28 cellular contexts compared by ENCODE assay signal in the genomic region with DNA sequence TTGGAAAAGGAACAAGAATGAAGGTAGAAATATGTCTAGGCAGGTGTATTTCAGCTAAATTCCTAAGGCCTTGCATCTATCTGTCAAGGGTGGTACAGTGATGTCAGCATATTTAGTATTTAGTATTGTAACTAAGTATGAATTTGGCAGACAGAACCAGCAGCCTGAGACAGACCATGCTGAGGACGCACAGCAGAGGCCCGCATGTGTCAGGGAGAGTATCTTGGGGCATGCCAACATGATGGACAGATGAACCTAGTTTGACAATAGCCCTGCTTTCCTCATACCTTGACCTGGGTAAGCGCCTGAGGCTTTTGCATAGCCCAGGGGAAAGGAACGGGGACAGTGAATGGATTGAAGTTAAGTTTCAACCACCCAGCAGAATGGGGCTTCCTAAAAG.
"Had no signal": no experiment of that assay in that cellular context is flagged by ENCODE, and none has a peak within 500 bp of the region (broad histone marks: within the 10 kb centered on the region; RNA-seq: fewer than 3 reads in every experiment).

No MANE protein-coding gene starts in this region.

- H3K4me1 Mint-ChIP-seq: stimulated activated effector memory CD8-positive, alpha-beta T cell treated with anti-CD3 and anti-CD28 coated beads, Interleukin-12 subunit alpha, Interleukin-12 subunit beta, amount 100 ng/mL, for 72 hours; stimulated activated memory B cell treated with anti-CD40 and anti-IgM and Interleukin-4, amounts not matched to agents 10 μg/mL and 1 μg/mL and 100 μg/mL, for 72 hours; stimulated activated naive B cell treated with anti-CD40 and anti-IgM and Interleukin-4, amounts not matched to agents 10 μg/mL and 1 μg/mL and 100 μg/mL, for 72 hours; stimulated activated naive CD8-positive, alpha-beta T cell treated with anti-CD3 and anti-CD28 coated beads, Interleukin-15, amount 100 ng/mL, for 72 hours had no signal

- H3K36me3 ChIP-seq: stomach, suprapubic skin, thoracic aorta, thyroid gland, tibial artery, tibial nerve, transverse colon, upper lobe of left lung, upper lobe of right lung, uterus, vagina had no signal

- H3K4me3 ChIP-seq: stomach, suprapubic skin, testis, thoracic aorta, thyroid gland, tibial artery, tibial nerve, transverse colon, upper lobe of left lung, upper lobe of right lung, uterus, vagina had no signal

- ATAC-seq: stimulated activated effector memory CD8-positive, alpha-beta T cell treated with anti-CD3 and anti-CD28 coated beads, Interleukin-12 subunit alpha, Interleukin-12 subunit beta, amount 100 ng/mL, for 72 hours; stimulated activated memory B cell treated with anti-CD40 and anti-IgM and Interleukin-4, amounts not matched to agents 10 μg/mL and 1 μg/mL and 100 μg/mL, for 72 hours; stimulated activated naive B cell treated with anti-CD40 and anti-IgM and Interleukin-4, amounts not matched to agents 10 μg/mL and 1 μg/mL and 100 μg/mL, for 72 hours; stimulated activated naive CD8-positive, alpha-beta T cell treated with anti-CD3 and anti-CD28 coated beads, Interleukin-15, amount 100 ng/mL, for 72 hours; stimulated activated naive CD8-positive, alpha-beta T cell treated with anti-CD3 and anti-CD28 coated beads, Interleukin-15, Interleukin-2, amounts not matched to agents 100 U/mL and 50 U/mL, for 24 hours; upper lobe of right lung had no signal

- DNase-seq: stimulated activated CD4-positive, alpha-beta T cell treated with anti-CD3 and anti-CD28 coated beads, Interleukin-2, amount 100 ng/mL, for 48 hours; stimulated activated CD4-positive, alpha-beta T cell treated with anti-CD3 and anti-CD28 coated beads, Interleukin-4, amount 100 ng/mL, for 1 hour; stimulated activated CD4-positive, alpha-beta T cell treated with anti-CD3 and anti-CD28 coated beads, Interleukin-4, amount 100 ng/mL, for 24 hours; stimulated activated CD4-positive, alpha-beta T cell treated with anti-CD3 and anti-CD28 coated beads, Interleukin-4, amount 100 ng/mL, for 4 hours; stimulated activated CD8-positive, alpha-beta memory T cell treated with anti-CD3 and anti-CD28 coated beads, Interleukin-4, amount 100 ng/mL, for 48 hours; stimulated activated naive B cell treated with anti-CD40 and anti-IgM and Interleukin-4, amounts not matched to agents 10 μg/mL and 1 μg/mL and 100 μg/mL, for 72 hours; stimulated activated naive CD4-positive, alpha-beta T cell; stimulated activated naive CD4-positive, alpha-beta T cell treated with Interleukin-2 at 50 U/mL for 16 hours; stimulated activated naive CD8-positive, alpha-beta T cell treated with anti-CD3 and anti-CD28 coated beads, Interleukin-15, amount 100 ng/mL, for 72 hours; stimulated activated naive CD8-positive, alpha-beta T cell treated with anti-CD3 and anti-CD28 coated beads, Interleukin-15, Interleukin-2, amounts not matched to agents 100 U/mL and 50 U/mL, for 24 hours; stomach; substantia nigra; testis; thyroid gland; tibial artery; transverse colon; upper lobe of left lung; upper lobe of right lung; uterus had no signal

- H3K4me3 Mint-ChIP-seq: stimulated activated effector memory CD8-positive, alpha-beta T cell treated with anti-CD3 and anti-CD28 coated beads, Interleukin-12 subunit alpha, Interleukin-12 subunit beta, amount 100 ng/mL, for 72 hours; stimulated activated memory B cell treated with anti-CD40 and anti-IgM and Interleukin-4, amounts not matched to agents 10 μg/mL and 1 μg/mL and 100 μg/mL, for 72 hours; stimulated activated naive B cell treated with anti-CD40 and anti-IgM and Interleukin-4, amounts not matched to agents 10 μg/mL and 1 μg/mL and 100 μg/mL, for 72 hours; stimulated activated naive CD8-positive, alpha-beta T cell treated with anti-CD3 and anti-CD28 coated beads, Interleukin-15, amount 100 ng/mL, for 72 hours; stimulated activated naive CD8-positive, alpha-beta T cell treated with anti-CD3 and anti-CD28 coated beads, Interleukin-15, Interleukin-2, amounts not matched to agents 100 ng/mL and 50 ng/mL, for 24 hours; type B pancreatic cell had no signal

- H3K36me3 Mint-ChIP-seq: stimulated activated effector memory CD8-positive, alpha-beta T cell treated with anti-CD3 and anti-CD28 coated beads, Interleukin-12 subunit alpha, Interleukin-12 subunit beta, amount 100 ng/mL, for 72 hours; stimulated activated memory B cell treated with anti-CD40 and anti-IgM and Interleukin-4, amounts not matched to agents 10 μg/mL and 1 μg/mL and 100 μg/mL, for 72 hours; stimulated activated naive B cell treated with anti-CD40 and anti-IgM and Interleukin-4, amounts not matched to agents 10 μg/mL and 1 μg/mL and 100 μg/mL, for 72 hours; type B pancreatic cell had no signal

- H3K9me3 Mint-ChIP-seq: stimulated activated effector memory CD8-positive, alpha-beta T cell treated with anti-CD3 and anti-CD28 coated beads, Interleukin-12 subunit alpha, Interleukin-12 subunit beta, amount 100 ng/mL, for 72 hours; stimulated activated naive B cell treated with anti-CD40 and anti-IgM and Interleukin-4, amounts not matched to agents 10 μg/mL and 1 μg/mL and 100 μg/mL, for 72 hours had no signal

- H3K27ac ChIP-seq: stomach, suprapubic skin, testis, thoracic aorta, thyroid gland, tibial artery, tibial nerve, transverse colon, upper lobe of left lung, upper lobe of right lung, uterus, vagina had no signal

- H3K9me3 ChIP-seq: suprapubic skin, testis, thoracic aorta, thyroid gland, transverse colon, upper lobe of right lung, uterus, vagina had no signal

- H3K4me1 ChIP-seq: stomach, suprapubic skin, testis, thyroid gland, tibial artery, tibial nerve, transverse colon, upper lobe of left lung, upper lobe of right lung, uterus, vagina had no signal

- FAIRE-seq: urothelium cell line had no signal

- H3K27me3 ChIP-seq: suprapubic skin, testis, thyroid gland, tibial artery, tibial nerve, transverse colon, upper lobe of left lung, upper lobe of right lung, uterus, vagina had no signal

- H3K27ac Mint-ChIP-seq: stimulated activated effector memory CD8-positive, alpha-beta T cell treated with anti-CD3 and anti-CD28 coated beads, Interleukin-12 subunit alpha, Interleukin-12 subunit beta, amount 100 ng/mL, for 72 hours; stimulated activated memory B cell treated with anti-CD40 and anti-IgM and Interleukin-4, amounts not matched to agents 10 μg/mL and 1 μg/mL and 100 μg/mL, for 72 hours; stimulated activated naive B cell treated with anti-CD40 and anti-IgM and Interleukin-4, amounts not matched to agents 10 μg/mL and 1 μg/mL and 100 μg/mL, for 72 hours; stimulated activated naive CD8-positive, alpha-beta T cell treated with anti-CD3 and anti-CD28 coated beads, Interleukin-15, Interleukin-2, amounts not matched to agents 100 ng/mL and 50 ng/mL, for 24 hours; type B pancreatic cell had no signal
